Comparison of ENCODE assay signal across 1 cellular context in genomic region chr9:132283165-132283564, GRCh38.
TF ChIP-seq lines count a peak whose summit lies in the region.

No MANE protein-coding gene starts in this region.

TF ChIP-seq in HepG2, 621 proteins besides CTCF, POLR2A, EP300 and RAD21 (continued from another document):
- TF ChIP-seq PBX2 (CRISPR knock-in tag; IDR thresholded peaks at IDR 0.05), result peak; percentile 31; the same call in 1 of the 2 replicates
TF ChIP-seq in HepG2: peak in this region for 13.
